13 cellular contexts compared by ENCODE assay signal in the genomic region with DNA sequence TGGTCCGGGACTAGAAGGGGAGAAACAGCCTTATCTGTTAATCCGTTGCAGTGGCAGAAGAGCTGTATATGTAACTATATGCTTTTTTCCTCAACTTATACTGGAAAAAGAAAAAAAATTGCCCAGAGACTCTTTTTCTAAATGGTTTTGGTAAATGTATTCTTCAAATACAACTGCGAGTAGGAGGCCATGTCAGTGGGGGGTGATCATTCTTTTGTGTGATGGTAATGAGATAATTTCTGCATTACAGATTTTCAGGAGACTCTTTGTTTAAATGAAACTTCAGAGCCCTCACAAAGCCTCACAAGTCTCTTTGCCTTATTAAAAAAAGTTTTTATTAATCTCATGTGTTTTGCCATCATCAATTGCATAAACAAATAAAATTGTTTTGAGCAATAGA.
DNase-seq lines count a peak whose midpoint lies in the region; ATAC-seq and TF ChIP-seq lines count a peak whose summit lies in the region.
"Had no signal": no experiment of that assay in that cellular context is flagged by ENCODE, and none has a peak within 500 bp of the region (broad histone marks: within the 10 kb centered on the region; RNA-seq: fewer than 3 reads in every experiment).

No MANE protein-coding gene starts in this region.

- H3K4me3 ChIP-seq in cardiac muscle cell (no peak overlapping the region), endodermal cell (ENCODE audit: low read length) (no peak overlapping the region), upper lobe of left lung (no peak overlapping the region)
- H3K4me3 ChIP-seq: tibial nerve had no signal

- WGBS in endodermal cell (ENCODE audit: insufficient coverage in 1 of 2, insufficient read length in 1 of 2), 2 experiments, result 47% methylated on average over 3 of the region's 3 CpGs; no CpG with 5 or more reads in 1 of the 2 experiments
- WGBS in upper lobe of left lung, 2 donors, result 96% methylated on average over 3 of the region's 3 CpGs

- no peaks in the 10 kb centered on the region for H3K27me3 Mint-ChIP-seq in endodermal cell (ENCODE audit: insufficient read depth)
- no peaks in the 10 kb centered on the region for H3K27me3 Mint-ChIP-seq in nephron (ENCODE audit: low read depth)
- no peaks in the 10 kb centered on the region for H3K27me3 Mint-ChIP-seq in activated CD4-positive, alpha-beta memory T cell treated with anti-CD3 and anti-CD28 coated beads, Interleukin-2, amount 10 ng/mL, durations not matched to agents 7 days and 5 days
- H3K27me3 Mint-ChIP-seq: activated naive CD4-positive, alpha-beta T cell treated with anti-CD3 and anti-CD28 coated beads, Interleukin-2, amount 50 U/mL, for 24 hours had no signal

- H3K36me3 ChIP-seq in cardiac muscle cell (no peaks in the 10 kb centered on the region), endodermal cell (ENCODE audit: control insufficient read depth, insufficient read depth, low read length) (peaks cover 38% of the 10 kb centered on the region), upper lobe of left lung (no peaks in the 10 kb centered on the region)
- H3K36me3 ChIP-seq: tibial nerve had no signal

- H3K9me3 Mint-ChIP-seq in endodermal cell (no peaks in the 10 kb centered on the region), nephron (no peaks in the 10 kb centered on the region)
- no peaks in the 10 kb centered on the region for H3K9me3 Mint-ChIP-seq in activated CD4-positive, alpha-beta memory T cell treated with anti-CD3 and anti-CD28 coated beads, Interleukin-2, amount 10 ng/mL, durations not matched to agents 7 days and 5 days

- POLR2A ChIA-PET in activated CD4-positive, alpha-beta memory T cell treated with anti-CD3 and anti-CD28 coated beads, Interleukin-2, amount 10 ng/mL, durations not matched to agents 7 days and 5 days (lab: Charles Lee), result no interaction called here

- CTCF ChIA-PET in activated CD4-positive, alpha-beta memory T cell treated with anti-CD3 and anti-CD28 coated beads, Interleukin-2, amount 10 ng/mL, durations not matched to agents 7 days and 5 days (lab: Charles Lee), result no interaction called here

- H3K27ac Mint-ChIP-seq in endodermal cell (peak overlapping the region; percentile 73), nephron (peak overlapping the region; percentile 65 to 97 (median 95))
- H3K27ac Mint-ChIP-seq in activated CD4-positive, alpha-beta memory T cell treated with anti-CD3 and anti-CD28 coated beads, Interleukin-2, amount 10 ng/mL, durations not matched to agents 7 days and 5 days, result no peak overlapping the region
- H3K27ac Mint-ChIP-seq: activated naive CD4-positive, alpha-beta T cell treated with anti-CD3 and anti-CD28 coated beads, Interleukin-2, amount 50 U/mL, for 24 hours had no signal

- H3K27me3 ChIP-seq in cardiac muscle cell (no peaks in the 10 kb centered on the region), endodermal cell (ENCODE audit: control insufficient read depth, insufficient read depth, low read length, poor library complexity, severe bottlenecking) (no peaks in the 10 kb centered on the region), upper lobe of left lung (no peaks in the 10 kb centered on the region)
- H3K27me3 ChIP-seq: tibial nerve had no signal

- ATAC-seq in Right ventricle myocardium inferior (no peak), upper lobe of left lung (ENCODE audit: low FRiP score in 2 of 2) (no peak)

- TF ChIP-seq POLR2A in upper lobe of left lung (IDR thresholded peaks at IDR 0.05), result no peak

- H3K36me3 Mint-ChIP-seq in endodermal cell (ENCODE audit: low read depth), result peaks cover 12% of the 10 kb centered on the region
- H3K36me3 Mint-ChIP-seq in nephron (ENCODE audit: low read depth), result no peaks in the 10 kb centered on the region
- peaks cover 2% of the 10 kb centered on the region for H3K36me3 Mint-ChIP-seq in activated CD4-positive, alpha-beta memory T cell treated with anti-CD3 and anti-CD28 coated beads, Interleukin-2, amount 10 ng/mL, durations not matched to agents 7 days and 5 days (ENCODE audit: low read depth)

- H3K4me1 ChIP-seq in cardiac muscle cell (ENCODE audit: low read depth) (peaks cover 46% of the 10 kb centered on the region), endodermal cell (ENCODE audit: control insufficient read depth, insufficient read depth, low read length) (peaks cover 23% of the 10 kb centered on the region), upper lobe of left lung (peaks cover 56 to 66% (median 60%) of the 10 kb centered on the region in 4 donors)

- H3K27ac ChIP-seq in cardiac muscle cell, result peak overlapping the region; percentile 7
- H3K27ac ChIP-seq in endodermal cell (ENCODE audit: low read depth, low read length), result peak overlapping the region; percentile 67
- H3K27ac ChIP-seq in upper lobe of left lung, result peak overlapping the region; percentile 19 to 87 (median 38)

- no peaks in the 10 kb centered on the region for H3K9me3 ChIP-seq in cardiac muscle cell (ENCODE audit: low read depth)
- H3K9me3 ChIP-seq in endodermal cell (ENCODE audit: control insufficient read depth, low read length), result no peaks in the 10 kb centered on the region
- H3K9me3 ChIP-seq in upper lobe of left lung, result no peaks in the 10 kb centered on the region
- H3K9me3 ChIP-seq: tibial nerve had no signal

- no peak for DNase-seq in cardiac muscle cell (ENCODE audit: low read depth in 1 of 2, low spot score in 1 of 2)
- no peak for DNase-seq in Right ventricle myocardium inferior (ENCODE audit: missing footprints)
- DNase-seq in endodermal cell, result no peak
- no peak for DNase-seq in upper lobe of left lung
- DNase-seq in activated T-cell treated with anti-CD3 and anti-CD28 coated beads, Interleukin-2, amount 50 U/mL, for 48 hours, result no peak
- DNase-seq in activated CD4-positive, alpha-beta memory T cell treated with anti-CD3 and anti-CD28 coated beads, Interleukin-2, amount 10 ng/mL, durations not matched to agents 7 days and 5 days, result no peak
- no peak for DNase-seq in NCI-H526 (lab: John Stamatoyannopoulos, UW)
- DNase-seq: GF-D8, NCI-H1105, NCI-H526 treated with DMSO at 0.1 percent for 48 hours had no signal

- peaks cover 69% of the 10 kb centered on the region for H3K4me1 Mint-ChIP-seq in endodermal cell
- H3K4me1 Mint-ChIP-seq in nephron, result peaks cover 73% of the 10 kb centered on the region
- peaks cover 30% of the 10 kb centered on the region for H3K4me1 Mint-ChIP-seq in activated CD4-positive, alpha-beta memory T cell treated with anti-CD3 and anti-CD28 coated beads, Interleukin-2, amount 10 ng/mL, durations not matched to agents 7 days and 5 days

- intact Hi-C loops in Right ventricle myocardium inferior (cut with DNase I), result no loop called here

- no peak for TF ChIP-seq EP300 in upper lobe of left lung (IDR thresholded peaks at IDR 0.05)

- peak overlapping the region; percentile 11 for H3K4me3 Mint-ChIP-seq in endodermal cell
- H3K4me3 Mint-ChIP-seq in nephron, result no peak overlapping the region
- no peak overlapping the region for H3K4me3 Mint-ChIP-seq in activated CD4-positive, alpha-beta memory T cell treated with anti-CD3 and anti-CD28 coated beads, Interleukin-2, amount 10 ng/mL, durations not matched to agents 7 days and 5 days
- H3K4me3 Mint-ChIP-seq: activated naive CD4-positive, alpha-beta T cell treated with anti-CD3 and anti-CD28 coated beads, Interleukin-2, amount 50 U/mL, for 24 hours had no signal

- no peak for TF ChIP-seq CTCF in cardiac muscle cell (IDR thresholded peaks at IDR 0.05; ENCODE audit: low read depth, low read length)
- TF ChIP-seq CTCF in endodermal cell (conservative IDR thresholded peaks at IDR 0.05), result no peak
- no peak for TF ChIP-seq CTCF in nephron (IDR thresholded peaks at IDR 0.05; ENCODE audit: unreplicated experiment in 3 of 3)
- no peak for TF ChIP-seq CTCF in upper lobe of left lung (IDR thresholded peaks at IDR 0.05)

- no peak overlapping the region for H3K9ac ChIP-seq in endodermal cell (ENCODE audit: extremely low read depth, low read length, poor library complexity, severe bottlenecking)

Comparison
In these comparisons a context has a peak if more than half of its experiments do, and no peak if none do; other contexts are left out.
1. H3K27ac ChIP-seq: peak in every context shown above with its lines; median percentile 67 in endodermal cell; 38 in upper lobe of left lung; 7 in cardiac muscle cell.